34 cellular contexts compared by ENCODE assay signal in genomic region chr2:188666503-188666902, GRCh38.
"Had no signal": no experiment of that assay in that cellular context is flagged by ENCODE, and none has a peak within 500 bp of the region (broad histone marks: within the 10 kb centered on the region; RNA-seq: fewer than 3 reads in every experiment).

No MANE protein-coding gene starts in this region.

- H3K27ac ChIP-seq: adrenal gland, body of pancreas, epithelial cell of prostate, esophagus squamous epithelium, gastroesophageal sphincter, WERI-Rb-1 had no signal

- DNase-seq: activated CD4-positive, alpha-beta memory T cell treated with anti-CD3 and anti-CD28 coated beads for 36 hours; activated CD4-positive, alpha-beta T cell treated with anti-CD3 and anti-CD28 coated beads for 36 hours; activated CD4-positive, alpha-beta T cell treated with anti-CD3 and anti-CD28 coated beads, Interleukin-2, amount 10 ng/mL, durations not matched to agents 24 days and 14 days; activated CD4-positive, CD25-positive, alpha-beta regulatory T cell; activated CD4-positive, CD25-positive, alpha-beta regulatory T cell treated with anti-CD3 and anti-CD28 coated beads, Interleukin-2, amount 50 U/mL, for 72 hours; activated CD8-positive, alpha-beta memory T cell treated with anti-CD3 and anti-CD28 coated beads, Interleukin-2, amount 10 ng/mL, durations not matched to agents 7 days and 5 days; activated CD8-positive, alpha-beta memory T cell treated with anti-CD3 and anti-CD28 coated beads, Interleukin-2, amount 50 U/mL, for 4 hours; activated CD8-positive, alpha-beta T cell treated with anti-CD3 and anti-CD28 coated beads, Interleukin-2, amount 10 ng/mL, durations not matched to agents 7 days and 5 days; activated effector memory CD4-positive, alpha-beta T cell treated with anti-CD3 and anti-CD28 coated beads, Interleukin-2, amount 50 U/mL, for 16 hours; activated naive CD4-positive, alpha-beta T cell treated with anti-CD3 and anti-CD28 coated beads for 36 hours; activated naive CD8-positive, alpha-beta T cell treated with anti-CD3 and anti-CD28 coated beads for 36 hours; activated naive CD8-positive, alpha-beta T cell treated with anti-CD3 and anti-CD28 coated beads, Interleukin-2, amount 50 U/mL, for 24 hours; activated T-cell treated with anti-CD3 and anti-CD28 coated beads, Interleukin-2, amount 50 U/mL, for 1 hour; activated T-cell treated with anti-CD3 and anti-CD28 coated beads, Interleukin-2, amount 50 U/mL, for 48 hours; adrenal gland; amygdala; aorta; body of pancreas; caudate nucleus; cortex of kidney; dermis blood vessel endothelial cell; effector CD8-positive, alpha-beta T cell; esophagus squamous epithelium; foreskin melanocyte; T-helper 1 cell; T-helper 17 cell; T1000; WERI-Rb-1 had no signal

- H3K9me3 ChIP-seq: adrenal gland, body of pancreas, esophagus squamous epithelium, gastroesophageal sphincter had no signal

- H3K9me3 Mint-ChIP-seq: activated CD4-positive, alpha-beta T cell treated with anti-CD3 and anti-CD28 coated beads, Interleukin-2, amount 10 ng/mL, durations not matched to agents 24 days and 14 days; activated naive CD4-positive, alpha-beta T cell treated with anti-CD3 and anti-CD28 coated beads, Interleukin-2, amount 50 U/mL, for 24 hours; activated naive CD8-positive, alpha-beta T cell treated with anti-CD3 and anti-CD28 coated beads for 36 hours; activated naive CD8-positive, alpha-beta T cell treated with anti-CD3 and anti-CD28 coated beads, Interleukin-2, amount 50 U/mL, for 24 hours; activated T-helper 1 cell treated with anti-CD3 and anti-CD28 coated beads, Interleukin-12 subunit alpha, Interleukin-12 subunit beta, Interleukin-2, Interleukin-4 antibody, amounts not matched to agents 30 ng/mL and 10 ng/mL and 1 ng/mL, durations not matched to agents 14 hours and 24 hours and 36 hours; activated T-helper 2 cell treated with anti-CD3 and anti-CD28 coated beads, Interferon-gamma antibody, Interleukin-2, Interleukin-4, amounts not matched to agents 10 μg/mL and 5 μg/mL and 100 μg/mL, durations not matched to agents 14 hours and 24 hours and 36 hours; T-helper 2 cell treated with Interferon-gamma antibody and Interleukin-4, amounts not matched to agents 5 μg/mL and 100 μg/mL, for 36 hours had no signal

- H3K27ac Mint-ChIP-seq: activated CD4-positive, alpha-beta memory T cell treated with anti-CD3 and anti-CD28 coated beads for 36 hours; activated CD4-positive, alpha-beta T cell treated with anti-CD3 and anti-CD28 coated beads for 36 hours; activated CD4-positive, alpha-beta T cell treated with anti-CD3 and anti-CD28 coated beads, Interleukin-2, amount 10 ng/mL, durations not matched to agents 24 days and 14 days; activated CD8-positive, alpha-beta memory T cell treated with anti-CD3 and anti-CD28 coated beads, Interleukin-2, amount 10 ng/mL, durations not matched to agents 7 days and 5 days; activated CD8-positive, alpha-beta T cell treated with anti-CD3 and anti-CD28 coated beads, Interleukin-2, amount 10 ng/mL, durations not matched to agents 7 days and 5 days; activated naive CD4-positive, alpha-beta T cell treated with anti-CD3 and anti-CD28 coated beads for 36 hours; activated naive CD4-positive, alpha-beta T cell treated with anti-CD3 and anti-CD28 coated beads, Interleukin-2, amount 50 U/mL, for 24 hours; activated naive CD8-positive, alpha-beta T cell treated with anti-CD3 and anti-CD28 coated beads for 36 hours; activated naive CD8-positive, alpha-beta T cell treated with anti-CD3 and anti-CD28 coated beads, Interleukin-2, amount 50 U/mL, for 24 hours; activated T-helper 1 cell treated with anti-CD3 and anti-CD28 coated beads, Interleukin-12 subunit alpha, Interleukin-12 subunit beta, Interleukin-2, Interleukin-4 antibody, amounts not matched to agents 30 ng/mL and 10 ng/mL and 1 ng/mL, durations not matched to agents 14 hours and 24 hours and 36 hours; activated T-helper 2 cell treated with anti-CD3 and anti-CD28 coated beads, Interferon-gamma antibody, Interleukin-2, Interleukin-4, amounts not matched to agents 10 μg/mL and 5 μg/mL and 100 μg/mL, durations not matched to agents 14 hours and 24 hours and 36 hours; T-helper 17 cell; T-helper 2 cell treated with Interferon-gamma antibody and Interleukin-4, amounts not matched to agents 5 μg/mL and 100 μg/mL, for 36 hours had no signal

- H3K4me1 Mint-ChIP-seq: activated CD4-positive, alpha-beta T cell treated with anti-CD3 and anti-CD28 coated beads for 36 hours; activated CD4-positive, alpha-beta T cell treated with anti-CD3 and anti-CD28 coated beads, Interleukin-2, amount 10 ng/mL, durations not matched to agents 24 days and 14 days; activated CD8-positive, alpha-beta memory T cell treated with anti-CD3 and anti-CD28 coated beads, Interleukin-2, amount 10 ng/mL, durations not matched to agents 7 days and 5 days; activated naive CD4-positive, alpha-beta T cell treated with anti-CD3 and anti-CD28 coated beads, Interleukin-2, amount 50 U/mL, for 24 hours; activated naive CD8-positive, alpha-beta T cell treated with anti-CD3 and anti-CD28 coated beads for 36 hours; activated naive CD8-positive, alpha-beta T cell treated with anti-CD3 and anti-CD28 coated beads, Interleukin-2, amount 50 U/mL, for 24 hours; T-helper 17 cell had no signal

- H3K36me3 ChIP-seq: adrenal gland, esophagus squamous epithelium, gastroesophageal sphincter, WERI-Rb-1 had no signal

- H3K36me3 Mint-ChIP-seq: activated CD4-positive, alpha-beta memory T cell treated with anti-CD3 and anti-CD28 coated beads for 36 hours; activated CD8-positive, alpha-beta memory T cell treated with anti-CD3 and anti-CD28 coated beads, Interleukin-2, amount 10 ng/mL, durations not matched to agents 7 days and 5 days; activated naive CD4-positive, alpha-beta T cell treated with anti-CD3 and anti-CD28 coated beads, Interleukin-2, amount 50 U/mL, for 24 hours; activated naive CD8-positive, alpha-beta T cell treated with anti-CD3 and anti-CD28 coated beads for 36 hours had no signal

- H3K4me3 ChIP-seq: adrenal gland, body of pancreas, esophagus squamous epithelium, gastroesophageal sphincter had no signal

- H3K27me3 Mint-ChIP-seq: activated CD4-positive, alpha-beta memory T cell treated with anti-CD3 and anti-CD28 coated beads for 36 hours; activated CD4-positive, alpha-beta T cell treated with anti-CD3 and anti-CD28 coated beads for 36 hours; activated CD4-positive, alpha-beta T cell treated with anti-CD3 and anti-CD28 coated beads, Interleukin-2, amount 10 ng/mL, durations not matched to agents 24 days and 14 days; activated CD8-positive, alpha-beta memory T cell treated with anti-CD3 and anti-CD28 coated beads, Interleukin-2, amount 10 ng/mL, durations not matched to agents 7 days and 5 days; activated naive CD4-positive, alpha-beta T cell treated with anti-CD3 and anti-CD28 coated beads, Interleukin-2, amount 50 U/mL, for 24 hours; activated naive CD8-positive, alpha-beta T cell treated with anti-CD3 and anti-CD28 coated beads for 36 hours; activated naive CD8-positive, alpha-beta T cell treated with anti-CD3 and anti-CD28 coated beads, Interleukin-2, amount 50 U/mL, for 24 hours; T-helper 17 cell had no signal

- H3K4me1 ChIP-seq: adrenal gland, body of pancreas had no signal

- ATAC-seq: activated CD4-positive, alpha-beta T cell treated with anti-CD3 and anti-CD28 coated beads for 36 hours; activated CD8-positive, alpha-beta memory T cell treated with anti-CD3 and anti-CD28 coated beads, Interleukin-2, amount 10 ng/mL, durations not matched to agents 7 days and 5 days; activated CD8-positive, alpha-beta T cell treated with anti-CD3 and anti-CD28 coated beads, Interleukin-2, amount 10 ng/mL, durations not matched to agents 7 days and 5 days; activated naive CD8-positive, alpha-beta T cell treated with anti-CD3 and anti-CD28 coated beads, Interleukin-2, amount 50 U/mL, for 24 hours; body of pancreas; gastroesophageal sphincter; T-helper 17 cell had no signal

- H3K27me3 ChIP-seq: adrenal gland, body of pancreas, esophagus squamous epithelium, gastroesophageal sphincter had no signal

- H3K4me3 Mint-ChIP-seq: activated CD4-positive, alpha-beta memory T cell treated with anti-CD3 and anti-CD28 coated beads for 36 hours; activated CD4-positive, alpha-beta T cell treated with anti-CD3 and anti-CD28 coated beads for 36 hours; activated CD4-positive, alpha-beta T cell treated with anti-CD3 and anti-CD28 coated beads, Interleukin-2, amount 10 ng/mL, durations not matched to agents 24 days and 14 days; activated CD8-positive, alpha-beta memory T cell treated with anti-CD3 and anti-CD28 coated beads, Interleukin-2, amount 10 ng/mL, durations not matched to agents 7 days and 5 days; activated CD8-positive, alpha-beta T cell treated with anti-CD3 and anti-CD28 coated beads, Interleukin-2, amount 10 ng/mL, durations not matched to agents 7 days and 5 days; activated naive CD4-positive, alpha-beta T cell treated with anti-CD3 and anti-CD28 coated beads for 36 hours; activated naive CD4-positive, alpha-beta T cell treated with anti-CD3 and anti-CD28 coated beads, Interleukin-2, amount 50 U/mL, for 24 hours; activated naive CD8-positive, alpha-beta T cell treated with anti-CD3 and anti-CD28 coated beads for 36 hours; activated naive CD8-positive, alpha-beta T cell treated with anti-CD3 and anti-CD28 coated beads, Interleukin-2, amount 50 U/mL, for 24 hours; activated T-helper 1 cell treated with anti-CD3 and anti-CD28 coated beads, Interleukin-12 subunit alpha, Interleukin-12 subunit beta, Interleukin-2, Interleukin-4 antibody, amounts not matched to agents 30 ng/mL and 10 ng/mL and 1 ng/mL, durations not matched to agents 14 hours and 24 hours and 36 hours; T-helper 17 cell; T-helper 2 cell treated with Interferon-gamma antibody and Interleukin-4, amounts not matched to agents 5 μg/mL and 100 μg/mL, for 36 hours had no signal
